In genomic region chr9:104775574-104775936, GRCh38 we compare ENCODE assay signal across 9 cellular contexts. TPM values are rescaled to one million over a fixed set of nuclear protein-coding genes. Genes with fewer than 3 reads are reported as not detected.
A peak's percentile ranks its signal among the peaks of the same experiment; 100 is the strongest.
DNase-seq lines count a peak whose midpoint lies in the region; ATAC-seq and TF ChIP-seq lines count a peak whose summit lies in the region.
"Had no signal": no experiment of that assay in that cellular context is flagged by ENCODE, and none has a peak within 500 bp of the region (broad histone marks: within the 10 kb centered on the region; RNA-seq: fewer than 3 reads in every experiment).

No MANE protein-coding gene starts in this region.

- no peak for DNase-seq in gastrocnemius medialis
- DNase-seq in NCI-H2227 treated with DMSO at 0.1 percent for 48 hours (lab: John Stamatoyannopoulos, UW): no peak
- no peak for DNase-seq in NCI-H446 (lab: John Stamatoyannopoulos, UW)
- no peak for DNase-seq in stimulated activated CD4-positive, alpha-beta T cell treated with anti-CD3 and anti-CD28 coated beads, Interleukin-4, amount 100 ng/mL, for 1 hour
- DNase-seq: PC-9 had no signal

- H3K4me1 ChIP-seq in gastrocnemius medialis: peaks cover 43 to 59% of the 10 kb centered on the region in 2 donors

- no peaks in the 10 kb centered on the region for H3K9me3 ChIP-seq in gastrocnemius medialis
- H3K9me3 ChIP-seq: vagina had no signal

- in situ Hi-C loops in gastrocnemius medialis (cut with MboI; ENCODE audit: low sequenced_read_pairs in 4 of 4): loop anchor here in 2 of 4 donors (25.0 kb wide), 1 partner anchor 637 kb away; no protein-coding TSS in a partner anchor

- H3K36me3 ChIP-seq in gastrocnemius medialis: no peaks in the 10 kb centered on the region

- no peak for TF ChIP-seq CTCF in gastrocnemius medialis (IDR thresholded peaks at IDR 0.05 in 4 of 5, conservative IDR thresholded peaks at IDR 0.05 in 1 of 5)

- no peak for TF ChIP-seq POLR2A in gastrocnemius medialis (IDR thresholded peaks at IDR 0.05)

- ATAC-seq in GM19025 (IDR thresholded peaks at IDR 0.05; ENCODE audit: low read depth, unreplicated experiment): peak; percentile 57
- peak; percentile 59 for ATAC-seq in HG02623 (IDR thresholded peaks at IDR 0.05; ENCODE audit: unreplicated experiment)
- peak; percentile 63 for ATAC-seq in HG03521 (IDR thresholded peaks at IDR 0.05; ENCODE audit: unreplicated experiment)
- peak in 1 of 2 donors; percentile 24 for ATAC-seq in gastrocnemius medialis

- H3K27ac ChIP-seq in gastrocnemius medialis: peak overlapping the region; percentile 79 to 89 (median 88)
- H3K27ac ChIP-seq: PC-9, vagina had no signal

- H3K27me3 ChIP-seq in gastrocnemius medialis: no peaks in the 10 kb centered on the region
- H3K27me3 ChIP-seq: vagina had no signal

- H3K4me3 ChIP-seq in gastrocnemius medialis: no peak overlapping the region
- H3K4me3 ChIP-seq: PC-9, vagina had no signal

- intact Hi-C loops in gastrocnemius medialis (cut with DNase I; ENCODE audit: low total_unique reads): loop anchor here (5.0 to 10.0 kb wide), 2 partner anchors 92 to 219 kb away; no protein-coding TSS in a partner anchor

RNA-seq across cellular contexts. Expression of gene NIPSNAP3B, which starts 11.6 kb away (rescaled TPM):
- 10 to 100 TPM in 3 of 4 donors, 1 to 10 TPM in 1; 1.9 to 19.1 (median 13.9) TPM for total RNA-seq in gastrocnemius medialis

RNA-seq across cellular contexts. Expression of gene NIPSNAP3A, which starts 28.1 kb away (rescaled TPM):
- 10 to 100 TPM in 1 of 4 donors, 1 to 10 TPM in 3; 5.9 to 17.2 (median 6.9) TPM for total RNA-seq in gastrocnemius medialis
